Comparison of ENCODE assay signal across 11 cellular contexts in genomic region chr11:64848214-64848778, GRCh38. TPM values are rescaled to one million over a fixed set of nuclear protein-coding genes. Genes with fewer than 3 reads are reported as not detected.
DNase-seq lines count a peak whose midpoint lies in the region; ATAC-seq, FAIRE-seq and TF ChIP-seq lines count a peak whose summit lies in the region.
"Had no signal": no experiment of that assay in that cellular context is flagged by ENCODE, and none has a peak within 500 bp of the region (broad histone marks: within the 10 kb centered on the region; RNA-seq: fewer than 3 reads in every experiment).

No MANE protein-coding gene starts in this region.

- no peaks in the 10 kb centered on the region for H3K9me3 Mint-ChIP-seq in activated CD4-positive, alpha-beta T cell treated with anti-CD3 and anti-CD28 coated beads, Interleukin-2, amount 10 ng/mL, durations not matched to agents 24 days and 14 days

- peaks cover 21% of the 10 kb centered on the region for H3K4me1 ChIP-seq in Loucy (ENCODE audit: insufficient read depth, low read length, poor library complexity, severe bottlenecking)
- peaks cover 21% of the 10 kb centered on the region for H3K4me1 ChIP-seq in colonic mucosa
- peaks cover 3 to 8% of the 10 kb centered on the region in 2 donors for H3K4me1 ChIP-seq in small intestine (ENCODE audit: control insufficient read depth in 2 of 2, insufficient read depth in 1 of 2, low read depth in 1 of 2, low read length in 1 of 2)
- H3K4me1 ChIP-seq: prostate gland had no signal

- peaks cover 10% of the 10 kb centered on the region for H3K36me3 Mint-ChIP-seq in activated CD4-positive, alpha-beta T cell treated with anti-CD3 and anti-CD28 coated beads, Interleukin-2, amount 10 ng/mL, durations not matched to agents 24 days and 14 days (ENCODE audit: low read depth)

- H3K4me2 ChIP-seq in Loucy (ENCODE audit: low read depth, low read length, poor library complexity, severe bottlenecking) = no peak overlapping the region

- H3K4me1 Mint-ChIP-seq in activated CD4-positive, alpha-beta T cell treated with anti-CD3 and anti-CD28 coated beads, Interleukin-2, amount 10 ng/mL, durations not matched to agents 24 days and 14 days = peaks cover 55% of the 10 kb centered on the region

- H3K36me3 ChIP-seq in Loucy (ENCODE audit: insufficient read depth, low read length) = peaks cover 7% of the 10 kb centered on the region; the same call in 1 of the 2 replicates
- H3K36me3 ChIP-seq in colonic mucosa = no peaks in the 10 kb centered on the region
- H3K36me3 ChIP-seq in small intestine (ENCODE audit: control insufficient read depth in 2 of 2, insufficient read depth in 2 of 2, low read length in 2 of 2) = peaks cover 0 to 2% of the 10 kb centered on the region in 2 donors
- H3K36me3 ChIP-seq: prostate gland had no signal

- no peak overlapping the region for H3K9ac ChIP-seq in Loucy (ENCODE audit: low read depth, low read length, poor library complexity, severe bottlenecking)
- peak overlapping the region; percentile 54 to 78 for H3K9ac ChIP-seq in colonic mucosa (ENCODE audit: low read depth in 2 of 2, low read length in 2 of 2)

- H3K79me2 ChIP-seq in Loucy (ENCODE audit: insufficient read depth, low read length) = no peaks in the 10 kb centered on the region

- no peak for DNase-seq in activated CD4-positive, alpha-beta T cell treated with anti-CD3 and anti-CD28 coated beads, Interleukin-2, amount 10 ng/mL, durations not matched to agents 24 days and 14 days
- no peak for DNase-seq in activated CD4-positive, alpha-beta T cell treated with anti-CD3 and anti-CD28 coated beads, Interleukin-2, amount 50 U/mL, for 48 hours
- DNase-seq in colonic mucosa (no peak), small intestine (no peak), omental fat pad (ENCODE audit: low spot score) (no peak), D721Med (ENCODE audit: insufficient read length, low spot score) (no peak)
- DNase-seq in stimulated activated CD4-positive, alpha-beta T cell treated with anti-CD3 and anti-CD28 coated beads, Interleukin-4, amount 100 ng/mL, for 1 hour = no peak
- DNase-seq: cerebellar nuclear complex, NCI-H510A had no signal

- H3K4me3 ChIP-seq in Loucy (ENCODE audit: low read length, poor library complexity, severe bottlenecking) = no peak overlapping the region
- H3K4me3 ChIP-seq in colonic mucosa = no peak overlapping the region
- no peak overlapping the region for H3K4me3 ChIP-seq in small intestine (ENCODE audit: low read depth in 1 of 2, low read length in 2 of 2)
- H3K4me3 ChIP-seq: prostate gland had no signal

- H3K9me3 ChIP-seq in Loucy (ENCODE audit: insufficient read depth, low read depth, low read length) = no peaks in the 10 kb centered on the region
- H3K9me3 ChIP-seq in colonic mucosa = no peaks in the 10 kb centered on the region
- no peaks in the 10 kb centered on the region for H3K9me3 ChIP-seq in small intestine (ENCODE audit: control insufficient read depth, low read depth)
- H3K9me3 ChIP-seq: prostate gland had no signal

- H3K27me3 Mint-ChIP-seq in activated CD4-positive, alpha-beta T cell treated with anti-CD3 and anti-CD28 coated beads, Interleukin-2, amount 10 ng/mL, durations not matched to agents 24 days and 14 days = no peaks in the 10 kb centered on the region

- H3K9me2 ChIP-seq in Loucy (replicated peaks; ENCODE audit: low read depth, low read length) = no peaks in the 10 kb centered on the region

- H3K27me3 ChIP-seq in Loucy (ENCODE audit: insufficient read depth, low read length, poor library complexity, severe bottlenecking) = no peaks in the 10 kb centered on the region
- H3K27me3 ChIP-seq in colonic mucosa = no peaks in the 10 kb centered on the region
- no peaks in the 10 kb centered on the region for H3K27me3 ChIP-seq in small intestine (ENCODE audit: control insufficient read depth in 2 of 2, insufficient read depth in 2 of 2, low read length in 2 of 2)

- H3K27ac Mint-ChIP-seq in activated CD4-positive, alpha-beta T cell treated with anti-CD3 and anti-CD28 coated beads, Interleukin-2, amount 10 ng/mL, durations not matched to agents 24 days and 14 days = peak overlapping the region; percentile 65

- no peaks in the 10 kb centered on the region for H3F3A ChIP-seq in Loucy (ENCODE audit: low read depth)

- intact Hi-C loops in activated CD4-positive, alpha-beta T cell treated with anti-CD3 and anti-CD28 coated beads, Interleukin-2, amount 10 ng/mL, durations not matched to agents 24 days and 14 days (cut with micrococcal nuclease) = no loop called here
- intact Hi-C loops in colonic mucosa (cut with DNase I) = loop anchor here (5.0 to 10.0 kb wide), 3 partner anchors 149 to 269 kb away; partner anchors contain the start of genes BATF2, CDCA5, ZFPL1 and ZNHIT2

- peak overlapping the region; percentile 76 for H3K27ac ChIP-seq in colonic mucosa
- H3K27ac ChIP-seq in small intestine (ENCODE audit: low read depth in 1 of 2, low read length in 1 of 2) = peak overlapping the region; percentile 49 to 82
- H3K27ac ChIP-seq: prostate gland had no signal

- H3K4me3 Mint-ChIP-seq in activated CD4-positive, alpha-beta T cell treated with anti-CD3 and anti-CD28 coated beads, Interleukin-2, amount 10 ng/mL, durations not matched to agents 24 days and 14 days = no peak overlapping the region

- no peak for ATAC-seq in omental fat pad (ENCODE audit: low FRiP score)

- FAIRE-seq in small intestine (lab: Jason Lieb, UNC) (no peak), D721Med (lab: Jason Lieb, UNC) (no peak)

- H2AFZ ChIP-seq in Loucy (ENCODE audit: low read length) = 0 out of 2 replicates have a peak overlapping the region, but pooled peaks have one; percentile 46

- H4K20me1 ChIP-seq in Loucy (ENCODE audit: insufficient read depth, low read length, poor library complexity, severe bottlenecking) = no peaks in the 10 kb centered on the region

- WGBS in small intestine, 3 donors = 44 to 59% (median 53%) methylated on average over 6 of the region's 6 CpGs

- no peak for TF ChIP-seq CTCF in Loucy (conservative IDR thresholded peaks at IDR 0.05; ENCODE audit: low read length)
- no peak for TF ChIP-seq CTCF in colonic mucosa (IDR thresholded peaks at IDR 0.05)
- TF ChIP-seq CTCF in omental fat pad (IDR thresholded peaks at IDR 0.05) = no peak
- TF ChIP-seq CTCF in D721Med (IDR thresholded peaks at IDR 0.05; ENCODE audit: insufficient read depth, missing control alignments) = no peak

RNA-seq across cellular contexts. Expression of gene CDC42BPG, which starts 3.8 kb away (rescaled TPM):
- total RNA-seq in activated CD4-positive, alpha-beta T cell treated with anti-CD3 and anti-CD28 coated beads, Interleukin-2, amount 10 ng/mL, durations not matched to agents 24 days and 14 days = 0.05 TPM in 2 replicates
- total RNA-seq in colonic mucosa (10 to 100 TPM; 29.3 to 41.6 TPM), omental fat pad (under 1 TPM; 0.19 to 0.48 (median 0.42) TPM)
- 10 to 100 TPM; 12.1 to 36.5 (median 27.0) TPM for polyA plus RNA-seq in small intestine

RNA-seq across cellular contexts. Expression of gene EHD1, which starts 30.1 kb away (rescaled TPM):
- 93.0 and 101 TPM in 2 replicates for total RNA-seq in activated CD4-positive, alpha-beta T cell treated with anti-CD3 and anti-CD28 coated beads, Interleukin-2, amount 10 ng/mL, durations not matched to agents 24 days and 14 days
- total RNA-seq in colonic mucosa (10 to 100 TPM; 66.5 to 72.3 TPM), omental fat pad (100 to 1,000 TPM in 2 of 4 donors, 10 to 100 TPM in 2; 66.4 to 226 (median 94.8) TPM)
- 10 to 100 TPM; 31.3 to 35.9 (median 33.1) TPM for polyA plus RNA-seq in small intestine

RNA-seq across cellular contexts. Expression of gene MEN1, which starts 37.9 kb away (rescaled TPM):
- total RNA-seq in activated CD4-positive, alpha-beta T cell treated with anti-CD3 and anti-CD28 coated beads, Interleukin-2, amount 10 ng/mL, durations not matched to agents 24 days and 14 days = 36.7 and 39.1 TPM in 2 replicates
- total RNA-seq in colonic mucosa (10 to 100 TPM; 21.1 to 45.5 TPM), omental fat pad (10 to 100 TPM in 3 of 4 donors, 1 to 10 TPM in 1; 7.3 to 20.2 (median 12.2) TPM)
- 10 to 100 TPM; 17.6 to 27.1 (median 23.4) TPM for polyA plus RNA-seq in small intestine

RNA-seq across cellular contexts. Expression of gene MAP4K2, which starts 45.3 kb away (rescaled TPM):
- total RNA-seq in activated CD4-positive, alpha-beta T cell treated with anti-CD3 and anti-CD28 coated beads, Interleukin-2, amount 10 ng/mL, durations not matched to agents 24 days and 14 days = 63.5 and 67.3 TPM in 2 replicates
- total RNA-seq in colonic mucosa (10 to 100 TPM in 1 of 2 donors, 1 to 10 TPM in 1; 9.2 to 13.3 TPM), omental fat pad (10 to 100 TPM in 3 of 4 donors, 1 to 10 TPM in 1; 8.5 to 33.3 (median 17.7) TPM)
- polyA plus RNA-seq in small intestine = 10 to 100 TPM in 1 of 3 donors, 1 to 10 TPM in 2; 9.2 to 13.6 (median 9.7) TPM

Comparison
In these comparisons a context has a peak if more than half of its experiments do, and no peak if none do; other contexts are left out.
1. RNA of gene CDC42BPG, which starts 3.8 kb away (total RNA-seq): 29.3 to 41.6 TPM in colonic mucosa; 0.19 to 0.48 TPM in omental fat pad and 0.05 TPM in activated CD4-positive, alpha-beta T cell treated with anti-CD3 and anti-CD28 coated beads, Interleukin-2, amount 10 ng/mL, durations not matched to agents 24 days and 14 days; every median in the first group is over 10 times any median in the second.